8 cellular contexts compared by ENCODE assay signal in the genomic region with DNA sequence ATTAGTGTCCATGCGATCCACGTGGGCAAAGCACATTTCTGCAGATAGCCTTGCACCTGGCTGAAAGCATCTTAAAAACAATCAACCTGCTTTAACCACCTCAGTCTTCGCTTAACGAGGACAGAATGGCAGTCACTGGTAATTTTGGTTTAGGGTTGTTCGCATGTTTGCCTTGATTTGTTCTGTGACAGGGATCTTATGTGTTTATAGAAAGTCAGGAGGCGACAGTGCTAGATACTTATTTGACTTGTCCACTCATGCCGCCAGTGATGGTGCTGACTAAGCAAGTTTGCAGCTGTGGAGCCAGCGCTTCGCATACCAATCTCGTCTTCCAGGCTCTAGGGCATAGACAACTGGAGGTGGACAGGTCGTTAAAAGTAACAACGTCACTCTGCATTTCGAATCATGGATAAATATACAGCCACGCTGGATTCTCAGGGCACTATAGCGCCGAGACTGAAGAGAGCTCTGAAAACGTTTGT. TPM values are rescaled to one million over a fixed set of nuclear protein-coding genes. Genes with fewer than 3 reads are reported as not detected.
A peak's percentile ranks its signal among the peaks of the same experiment; 100 is the strongest.
DNase-seq lines count a peak whose midpoint lies in the region; ATAC-seq and TF ChIP-seq lines count a peak whose summit lies in the region.

No MANE protein-coding gene starts in this region.

- H3K27ac ChIP-seq in esophagus squamous epithelium = peak overlapping the region in 3 of 4 donors; percentile 82 to 94 (median 89)

- no peaks in the 10 kb centered on the region for H3K9me3 Mint-ChIP-seq in activated CD4-positive, alpha-beta T cell treated with anti-CD3 and anti-CD28 coated beads, Interleukin-2, amount 10 ng/mL, durations not matched to agents 24 days and 14 days

- 7% methylated on average over 14 to 17 of the region's 17 CpGs for WGBS in esophagus squamous epithelium, 2 donors

- H3K27ac Mint-ChIP-seq in activated CD4-positive, alpha-beta T cell treated with anti-CD3 and anti-CD28 coated beads, Interleukin-2, amount 10 ng/mL, durations not matched to agents 24 days and 14 days = peak overlapping the region; percentile 41

- TF ChIP-seq POLR2A in esophagus squamous epithelium (IDR thresholded peaks at IDR 0.05) = no peak

- peak overlapping the region; percentile 99 for H3K4me3 Mint-ChIP-seq in activated CD4-positive, alpha-beta T cell treated with anti-CD3 and anti-CD28 coated beads, Interleukin-2, amount 10 ng/mL, durations not matched to agents 24 days and 14 days

- H3K9me3 ChIP-seq in esophagus squamous epithelium = no peaks in the 10 kb centered on the region

- intact Hi-C loops in activated CD4-positive, alpha-beta T cell treated with anti-CD3 and anti-CD28 coated beads, Interleukin-2, amount 10 ng/mL, durations not matched to agents 24 days and 14 days (cut with micrococcal nuclease) = loop anchor here (1.0 to 2.0 kb wide), 3 partner anchors 16 to 125 kb away; a partner anchor contains a TSS
- intact Hi-C loops in esophagus squamous epithelium (cut with DNase I) = no loop called here
- intact Hi-C loops in sciatic nerve (cut with DNase I) = no loop called here

- peak overlapping the region; percentile 66 to 95 (median 81) for H3K4me3 ChIP-seq in esophagus squamous epithelium

- no peak for ATAC-seq in sciatic nerve
- no peak for ATAC-seq in HG02759 (IDR thresholded peaks at IDR 0.05; ENCODE audit: unreplicated experiment)

- no peak for TF ChIP-seq CTCF in esophagus squamous epithelium (IDR thresholded peaks at IDR 0.05)

- H3K27me3 Mint-ChIP-seq in activated CD4-positive, alpha-beta T cell treated with anti-CD3 and anti-CD28 coated beads, Interleukin-2, amount 10 ng/mL, durations not matched to agents 24 days and 14 days = peaks cover 11% of the 10 kb centered on the region

- H3K36me3 ChIP-seq in esophagus squamous epithelium = no peaks in the 10 kb centered on the region

- H3K4me1 ChIP-seq in esophagus squamous epithelium = peaks cover 0 to 44% (median 11%) of the 10 kb centered on the region in 3 donors

- peaks cover 30% of the 10 kb centered on the region for H3K4me1 Mint-ChIP-seq in activated CD4-positive, alpha-beta T cell treated with anti-CD3 and anti-CD28 coated beads, Interleukin-2, amount 10 ng/mL, durations not matched to agents 24 days and 14 days

- peaks cover 12% of the 10 kb centered on the region for H3K36me3 Mint-ChIP-seq in activated CD4-positive, alpha-beta T cell treated with anti-CD3 and anti-CD28 coated beads, Interleukin-2, amount 10 ng/mL, durations not matched to agents 24 days and 14 days (ENCODE audit: low read depth)

- no peak for DNase-seq in activated CD4-positive, alpha-beta T cell treated with anti-CD3 and anti-CD28 coated beads, Interleukin-2, amount 10 ng/mL, durations not matched to agents 24 days and 14 days
- DNase-seq in activated CD4-positive, alpha-beta T cell treated with anti-CD3 and anti-CD28 coated beads, Interleukin-2, amount 50 U/mL, for 48 hours = no peak
- DNase-seq in RPMI7951 (ENCODE audit: low read depth) (peak; percentile 44), esophagus squamous epithelium (lab: John Stamatoyannopoulos, UW) (no peak), occipital lobe (lab: John Stamatoyannopoulos, UW) (peak; percentile 22), sciatic nerve (ENCODE audit: low spot score) (no peak), activated gamma-delta T cell (lab: John Stamatoyannopoulos, UW) (no peak)

- H3K27me3 ChIP-seq in esophagus squamous epithelium = peaks cover 0 to 7% (median 0%) of the 10 kb centered on the region in 4 donors

RNA-seq across cellular contexts. Expression of a gene that starts 1.2 kb away (rescaled TPM):
- 46.1 and 48.0 TPM in 2 replicates for total RNA-seq in activated CD4-positive, alpha-beta T cell treated with anti-CD3 and anti-CD28 coated beads, Interleukin-2, amount 10 ng/mL, durations not matched to agents 24 days and 14 days
- 51.7 and 52.3 TPM in 2 replicates for total RNA-seq in RPMI7951 (2014; rRNA removed; shearing (Covaris generic))
- total RNA-seq in esophagus squamous epithelium (10 to 100 TPM in 3 of 4 donors, 1 to 10 TPM in 1; 8.9 to 42.2 (median 19.1) TPM), occipital lobe (7.3 TPM), sciatic nerve (24.6 TPM)

Comparison
In these comparisons a context has a peak if more than half of its experiments do, and no peak if none do; other contexts are left out.
1. DNase-seq: peak in RPMI7951 (single experiment) and occipital lobe (single experiment); none in activated CD4-positive, alpha-beta T cell treated with anti-CD3 and anti-CD28 coated beads, Interleukin-2, amount 10 ng/mL, durations not matched to agents 24 days and 14 days (single experiment), activated CD4-positive, alpha-beta T cell treated with anti-CD3 and anti-CD28 coated beads, Interleukin-2, amount 50 U/mL, for 48 hours (0 of 2), esophagus squamous epithelium (single experiment), sciatic nerve (single experiment) and activated gamma-delta T cell (single experiment).